13 cellular contexts compared by ENCODE assay signal in the genomic region with DNA sequence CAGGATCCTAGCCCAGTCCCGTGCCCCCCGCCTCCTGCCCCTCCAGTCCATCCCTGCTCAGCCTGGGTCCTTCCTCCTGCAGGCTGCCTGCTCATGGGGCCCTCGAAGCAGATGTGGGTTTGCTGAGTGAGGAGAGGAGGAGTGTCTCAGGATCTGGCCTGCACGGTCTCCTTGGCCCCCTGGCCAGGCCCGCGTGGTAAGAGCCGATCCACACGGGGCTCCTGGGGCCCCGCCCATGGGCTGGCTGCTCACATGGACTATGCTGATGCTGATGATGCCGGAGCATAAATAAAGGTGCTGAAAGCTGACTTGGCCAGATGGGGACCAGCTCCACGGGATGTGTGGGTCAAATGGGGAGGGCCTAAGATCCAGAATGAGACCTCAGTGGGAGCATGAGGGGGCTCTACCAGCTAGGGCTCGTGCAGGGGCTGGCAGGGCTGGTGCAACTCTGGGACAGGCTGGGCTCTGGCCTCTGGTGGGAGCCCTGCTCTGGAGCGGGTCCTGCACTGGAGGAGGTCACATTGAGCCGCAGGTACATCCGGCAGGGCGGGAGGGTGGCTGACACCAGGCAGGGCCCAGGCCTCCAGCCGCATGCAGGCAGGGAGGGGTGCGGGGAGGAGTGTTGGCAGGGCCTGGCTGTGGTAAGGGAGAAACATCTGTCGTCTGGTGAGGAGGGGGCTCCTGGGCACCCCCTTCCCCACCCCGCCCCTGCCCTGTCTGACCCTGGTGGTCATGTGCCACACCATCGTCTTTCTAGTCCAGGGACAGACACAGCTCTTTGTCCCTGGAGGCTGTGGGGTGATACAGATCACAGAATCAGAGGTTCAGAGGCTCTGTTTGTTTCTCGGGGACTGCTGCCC.
"Had no signal": no experiment of that assay in that cellular context is flagged by ENCODE, and none has a peak within 500 bp of the region (broad histone marks: within the 10 kb centered on the region; RNA-seq: fewer than 3 reads in every experiment).

No MANE protein-coding gene starts in this region.

- ATAC-seq: activated CD8-positive, alpha-beta T cell treated with anti-CD3 and anti-CD28 coated beads, Interleukin-2, amount 10 ng/mL, durations not matched to agents 7 days and 5 days; activated naive CD4-positive, alpha-beta T cell treated with anti-CD3 and anti-CD28 coated beads, Interleukin-2, amount 50 U/mL, for 72 hours; left cardiac atrium had no signal

- H3K4me1 ChIP-seq: thyroid gland, vagina had no signal

- H3K36me3 Mint-ChIP-seq: activated naive CD4-positive, alpha-beta T cell treated with anti-CD3 and anti-CD28 coated beads, Interleukin-2, amount 50 U/mL, for 72 hours had no signal

- H3K27ac ChIP-seq: brain microvascular endothelial cell, skin epidermis, thyroid gland, vagina, VCaP had no signal

- H3K27ac Mint-ChIP-seq: activated CD8-positive, alpha-beta T cell treated with anti-CD3 and anti-CD28 coated beads, Interleukin-2, amount 10 ng/mL, durations not matched to agents 7 days and 5 days; activated naive CD4-positive, alpha-beta T cell treated with anti-CD3 and anti-CD28 coated beads, Interleukin-2, amount 50 U/mL, for 72 hours had no signal

- H3K36me3 ChIP-seq: brain microvascular endothelial cell, thyroid gland, vagina had no signal

- H3K4me3 ChIP-seq: skin epidermis, thyroid gland, vagina had no signal

- H3K4me3 Mint-ChIP-seq: activated CD8-positive, alpha-beta T cell treated with anti-CD3 and anti-CD28 coated beads, Interleukin-2, amount 10 ng/mL, durations not matched to agents 7 days and 5 days had no signal

- H3K9me3 ChIP-seq: thyroid gland, vagina had no signal

- DNase-seq: activated CD8-positive, alpha-beta T cell treated with anti-CD3 and anti-CD28 coated beads, Interleukin-2, amount 10 ng/mL, durations not matched to agents 7 days and 5 days; activated effector memory CD4-positive, alpha-beta T cell treated with Interleukin-2 at 50 U/mL for 16 hours; brain microvascular endothelial cell; cerebellar nuclear complex; dermis blood vessel endothelial cell; left cardiac atrium; retina; T-helper 9 cell; thyroid gland had no signal

- H3K9me3 Mint-ChIP-seq: activated naive CD4-positive, alpha-beta T cell treated with anti-CD3 and anti-CD28 coated beads, Interleukin-2, amount 50 U/mL, for 72 hours had no signal

- H3K27me3 ChIP-seq: brain microvascular endothelial cell, thyroid gland, vagina had no signal
